9 cellular contexts compared by ENCODE assay signal in the genomic region with DNA sequence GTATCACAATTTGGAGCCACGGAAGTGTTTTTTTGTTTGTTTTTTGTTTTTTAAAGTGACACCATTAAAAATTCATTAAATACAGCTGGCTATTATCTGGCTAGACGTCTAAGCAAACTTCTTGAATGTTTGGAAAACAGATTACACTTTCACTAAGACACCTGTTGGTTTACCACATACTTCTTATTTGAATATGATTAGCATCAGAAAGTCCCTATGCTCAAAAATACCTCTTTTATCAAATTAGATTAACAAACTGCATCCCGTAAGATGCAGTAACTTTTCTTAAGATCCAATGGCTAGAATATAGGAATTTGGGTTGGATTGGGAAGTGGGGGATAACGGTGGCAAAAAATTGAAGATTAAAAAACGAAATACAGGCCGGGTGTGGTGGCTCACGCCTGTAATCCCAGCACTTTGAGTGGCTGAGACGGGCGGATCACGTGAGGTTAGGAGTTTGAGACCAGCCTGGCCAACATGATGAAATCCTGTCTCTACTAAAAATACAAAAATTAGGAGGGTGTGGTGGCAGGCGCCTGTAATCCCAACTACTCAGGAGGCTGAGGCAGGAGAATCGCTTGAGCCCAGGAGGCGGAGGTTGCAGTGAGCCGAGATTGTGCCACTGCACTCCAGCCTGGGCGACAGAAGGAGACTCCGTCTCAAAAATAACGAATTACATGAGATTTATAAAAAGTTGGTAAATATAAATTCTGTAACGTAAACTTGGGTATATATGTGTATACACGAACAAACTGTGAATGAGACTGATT. TPM values are rescaled to one million over a fixed set of nuclear protein-coding genes. Genes with fewer than 3 reads are reported as not detected.
DNase-seq lines count a peak whose midpoint lies in the region; ATAC-seq, FAIRE-seq and TF ChIP-seq lines count a peak whose summit lies in the region.
"Not testable (repeated sequence)": the region's sequence is repeated elsewhere in the genome, so short reads cannot be mapped to it uniquely, and the experiment has no call there.
"Had no signal": no experiment of that assay in that cellular context is flagged by ENCODE, and none has a peak within 500 bp of the region (broad histone marks: within the 10 kb centered on the region; RNA-seq: fewer than 3 reads in every experiment).

No MANE protein-coding gene starts in this region.

- not testable (repeated sequence) for ATAC-seq in CD8-positive, alpha-beta T cell; T-helper 17 cell; left colon

- not testable (repeated sequence) for FAIRE-seq in endothelial cell of umbilical vein (lab: Jason Lieb, UNC)

- not testable (repeated sequence) for H3K9me3 ChIP-seq in CD8-positive, alpha-beta T cell (ENCODE audit: low read length); Karpas-422 (ENCODE audit: low read length); T-helper 17 cell (ENCODE audit: control insufficient read depth, low read length, poor library complexity, severe bottlenecking); adipocyte (ENCODE audit: control insufficient read depth, low read length); endothelial cell of umbilical vein (replicated peaks; ENCODE audit: control insufficient read depth, insufficient read depth, low read length); thymus (ENCODE audit: control insufficient read depth)

- not testable (repeated sequence) for H3K27me3 ChIP-seq in CD8-positive, alpha-beta T cell (ENCODE audit: insufficient read depth, low read length); Karpas-422 (ENCODE audit: low read length); adipocyte (replicated peaks; ENCODE audit: control insufficient read depth, insufficient read depth, low read length); endothelial cell of umbilical vein (ENCODE audit: control insufficient read depth in 2 of 2, insufficient read depth in 2 of 2, low read length in 2 of 2); thymus (ENCODE audit: control insufficient read depth, insufficient read depth)

- POLR2A ChIA-PET in CD8-positive, alpha-beta T cell (lab: Charles Lee) = interaction anchor here (0.6 to 3.3 kb wide), 3 partner anchors 22 to 179 kb away, joined by 3 to 24 read pairs (median 4); a partner anchor contains a TSS
- POLR2A ChIA-PET in endothelial cell of umbilical vein (lab: Charles Lee) = interaction anchor here (0.7 kb wide), 1 partner anchor 120 kb away, joined by 4 read pairs; no protein-coding TSS in a partner anchor

- peak overlapping the region; percentile 100 for H3K27ac Mint-ChIP-seq in CD8-positive, alpha-beta T cell
- peak overlapping the region; percentile 100 for H3K27ac Mint-ChIP-seq in T-helper 17 cell
- peak overlapping the region; percentile 100 for H3K27ac Mint-ChIP-seq in osteocyte (ENCODE audit: unreplicated experiment)

- not testable (repeated sequence) for H3K27me3 Mint-ChIP-seq in CD8-positive, alpha-beta T cell (ENCODE audit: low read depth); T-helper 17 cell; osteocyte (ENCODE audit: unreplicated experiment)

- TF ChIP-seq CTCF in CD8-positive, alpha-beta T cell (IDR thresholded peaks at IDR 0.05); endothelial cell of umbilical vein (IDR thresholded peaks at IDR 0.05; ENCODE audit: extremely low read depth in 1 of 2, insufficient read depth in 1 of 2, low read depth in 1 of 2, low read length in 2 of 2); osteocyte (IDR thresholded peaks at IDR 0.05): not testable (repeated sequence)

- H3K9me1 ChIP-seq in endothelial cell of umbilical vein (replicated peaks; ENCODE audit: control insufficient read depth, extremely low read depth, insufficient read depth, low read length) = not testable (repeated sequence)

- not testable (repeated sequence) for H3K9me3 Mint-ChIP-seq in CD8-positive, alpha-beta T cell; osteocyte (ENCODE audit: unreplicated experiment)

- dilution Hi-C loops in endothelial cell of umbilical vein (cut with MboI; ENCODE audit: extremely low pct_ligation_motif_present, low sequenced_read_pairs) = not testable (repeated sequence)

- H3K9me2 ChIP-seq in Karpas-422 (replicated peaks; ENCODE audit: insufficient read depth, low read length) = not testable (repeated sequence)

- peak overlapping the region; percentile 95 for H3K27ac ChIP-seq in CD8-positive, alpha-beta T cell (ENCODE audit: low read depth, low read length)
- H3K27ac ChIP-seq in Karpas-422 (ENCODE audit: low read length) = peak overlapping the region; percentile 93
- peak overlapping the region; percentile 96 for H3K27ac ChIP-seq in endothelial cell of umbilical vein (ENCODE audit: insufficient read depth, low read depth, low read length)
- H3K27ac ChIP-seq in thymus (ENCODE audit: low read depth) = peak overlapping the region; percentile 100

- H3K36me3 ChIP-seq in CD8-positive, alpha-beta T cell (ENCODE audit: insufficient read depth, low read length); endothelial cell of umbilical vein (ENCODE audit: control insufficient read depth in 2 of 2, extremely low read depth in 1 of 2, insufficient read depth in 2 of 2, low read length in 2 of 2); thymus (ENCODE audit: control insufficient read depth, insufficient read depth): not testable (repeated sequence)
- H3K36me3 ChIP-seq in Karpas-422 (ENCODE audit: insufficient read depth, low read length) (peaks cover 11% of the 10 kb centered on the region; the same call in 1 of the 2 replicates), adipocyte (ENCODE audit: control insufficient read depth, insufficient read depth, low read length, severe bottlenecking) (peaks cover 20% of the 10 kb centered on the region)

- H3K79me2 ChIP-seq in Karpas-422 (ENCODE audit: low read length) (peaks cover 20% of the 10 kb centered on the region), endothelial cell of umbilical vein (ENCODE audit: control insufficient read depth, insufficient read depth, low read length) (peaks cover 24% of the 10 kb centered on the region)

- H3K4me1 Mint-ChIP-seq in CD8-positive, alpha-beta T cell (ENCODE audit: low read depth) = peaks cover 51% of the 10 kb centered on the region
- H3K4me1 Mint-ChIP-seq in T-helper 17 cell (peaks cover 29% of the 10 kb centered on the region), osteocyte (ENCODE audit: unreplicated experiment) (peaks cover 33% of the 10 kb centered on the region)

- peak overlapping the region; percentile 83 for H3K4me3 ChIP-seq in CD8-positive, alpha-beta T cell (ENCODE audit: low read depth, low read length)
- H3K4me3 ChIP-seq in Karpas-422 (ENCODE audit: low read length) = peak overlapping the region; percentile 93
- peak overlapping the region; percentile 96 for H3K4me3 ChIP-seq in adipocyte (ENCODE audit: low read length)
- peak overlapping the region in 1 of 3 experiments; percentile 67 for H3K4me3 ChIP-seq in endothelial cell of umbilical vein (replicated peaks in 1 of 3; ENCODE audit: insufficient read depth in 1 of 3, low read depth in 1 of 3, low read length in 3 of 3)
- H3K4me3 ChIP-seq in thymus (ENCODE audit: low read length) = peak overlapping the region; percentile 96

- H3K4me3 Mint-ChIP-seq in CD8-positive, alpha-beta T cell = peak overlapping the region; percentile 100
- H3K4me3 Mint-ChIP-seq in T-helper 17 cell = peak overlapping the region; percentile 100
- peak overlapping the region; percentile 99 for H3K4me3 Mint-ChIP-seq in osteocyte (ENCODE audit: unreplicated experiment)

- peaks cover 32% of the 10 kb centered on the region for H3K4me1 ChIP-seq in CD8-positive, alpha-beta T cell (ENCODE audit: insufficient read depth, low read length)
- H3K4me1 ChIP-seq in Karpas-422 (ENCODE audit: low read length) = peaks cover 35% of the 10 kb centered on the region
- peaks cover 21% of the 10 kb centered on the region for H3K4me1 ChIP-seq in adipocyte (ENCODE audit: control insufficient read depth, insufficient read depth, low read length)
- peaks cover 26% of the 10 kb centered on the region for H3K4me1 ChIP-seq in endothelial cell of umbilical vein (ENCODE audit: control insufficient read depth, extremely low read depth, insufficient read depth, low read length)
- H3K4me1 ChIP-seq in thymus (ENCODE audit: control insufficient read depth, insufficient read depth, low read length) = not testable (repeated sequence)

- H2AFZ ChIP-seq in Karpas-422 (ENCODE audit: low read length) (peak overlapping the region; percentile 52; the same call in 1 of the 2 replicates), endothelial cell of umbilical vein (ENCODE audit: low read depth, low read length) (peak overlapping the region; percentile 66)

- H3K36me3 Mint-ChIP-seq in CD8-positive, alpha-beta T cell = peaks cover 30% of the 10 kb centered on the region
- H3K36me3 Mint-ChIP-seq in T-helper 17 cell (ENCODE audit: low read depth) = not testable (repeated sequence)
- peaks cover 19% of the 10 kb centered on the region for H3K36me3 Mint-ChIP-seq in osteocyte (ENCODE audit: unreplicated experiment)

- BruUV-seq in endothelial cell of umbilical vein (replicated peaks; lab: Mats Ljungman, UMichigan) = not testable (repeated sequence)

- peak overlapping the region; percentile 62 for H3K9ac ChIP-seq in Karpas-422 (ENCODE audit: low read length)
- peak overlapping the region; percentile 98 for H3K9ac ChIP-seq in adipocyte (ENCODE audit: low read length)
- peak overlapping the region; percentile 100 for H3K9ac ChIP-seq in endothelial cell of umbilical vein (replicated peaks; ENCODE audit: extremely low read depth, insufficient read depth, low read length)

- TF ChIP-seq POLR2A in endothelial cell of umbilical vein (IDR thresholded peaks at IDR 0.05; ENCODE audit: low read depth, low read length) = not testable (repeated sequence)

- WGBS in thymus = 63% methylated on average over 19 of the region's 19 CpGs

- H3K4me2 ChIP-seq in Karpas-422 (ENCODE audit: low read depth, low read length, poor library complexity, severe bottlenecking) (peak overlapping the region; percentile 69), endothelial cell of umbilical vein (ENCODE audit: insufficient read depth, low read length) (peak overlapping the region; percentile 84)

- CTCF ChIA-PET in CD8-positive, alpha-beta T cell (lab: Charles Lee) = interaction anchor here (0.9 to 1.4 kb wide), 2 partner anchors 9 to 70 kb away, joined by 4 read pairs; no protein-coding TSS in a partner anchor
- CTCF ChIA-PET in endothelial cell of umbilical vein (lab: Charles Lee) = interaction anchor here (1.4 to 5.8 kb wide), 2 partner anchors 22 to 70 kb away, joined by 4 to 30 read pairs; a partner anchor contains a TSS

- H4K20me1 ChIP-seq in Karpas-422 (ENCODE audit: insufficient read depth, low read depth, low read length); endothelial cell of umbilical vein (replicated peaks; ENCODE audit: control insufficient read depth, extremely low read depth, insufficient read depth, low read length): not testable (repeated sequence)

- intact Hi-C loops in CD8-positive, alpha-beta T cell (cut with DNase I, micrococcal nuclease) = loop anchor here (2.0 to 5.0 kb wide), 10 partner anchors 71 to 685 kb away; a partner anchor contains a TSS
- intact Hi-C loops in endothelial cell of umbilical vein (cut with micrococcal nuclease) (loop anchor here (2.0 to 5.0 kb wide), 5 partner anchors 131 to 764 kb away; a partner anchor contains a TSS), left colon (cut with DNase I, micrococcal nuclease) (loop anchor here in 1 of 2 donors (10.0 kb wide), 1 partner anchor 67 kb away; no protein-coding TSS in a partner anchor)

- DNase-seq in CD8-positive, alpha-beta T cell; Karpas-422; T-helper 17 cell; adipocyte (ENCODE audit: low read depth); endothelial cell of umbilical vein (ENCODE audit: low read depth, low spot score); osteocyte (ENCODE audit: extremely low spot score, unreplicated experiment): not testable (repeated sequence)
- peak; percentile 36 to 37 for DNase-seq in left colon

RNA-seq across cellular contexts. Expression of a gene that starts 1.4 kb away (rescaled TPM):
- total RNA-seq in CD8-positive, alpha-beta T cell = 100 to 1,000 TPM; 187 to 203 TPM
- total RNA-seq in Karpas-422 (2014; rRNA removed; shearing (Covaris generic); ENCODE audit: low replicate concordance) = 114 and 140 TPM in 2 replicates
- total RNA-seq in T-helper 17 cell (100 to 1,000 TPM; 121 to 149 TPM), endothelial cell of umbilical vein (77.8 and 107 TPM in 2 replicates), left colon (100 to 1,000 TPM; 111 to 156 TPM), osteocyte (58.9 and 63.7 TPM in 2 replicates)
- polyA plus RNA-seq in endothelial cell of umbilical vein (36.3 and 70.2 TPM in 2 replicates), thymus (151 TPM)
- polyA plus RNA-seq in endothelial cell of umbilical vein (2011; cell fraction: cytosol; rRNA removed) = 75.8 and 85.8 TPM in 2 replicates
- 51.1 and 75.0 TPM in 2 replicates for polyA plus RNA-seq in endothelial cell of umbilical vein (2011; cell fraction: nucleus; rRNA removed)
- polyA plus RNA-seq in endothelial cell of umbilical vein (2012) = 50.9 and 76.0 TPM in 2 replicates
- polyA minus RNA-seq in endothelial cell of umbilical vein = 31.1 and 31.6 TPM in 2 replicates
- 41.2 TPM for polyA minus RNA-seq in endothelial cell of umbilical vein (2011; cell fraction: cytosol; rRNA and poly(A)+ RNA removed)
- 28.0 and 39.0 TPM in 2 replicates for polyA minus RNA-seq in endothelial cell of umbilical vein (2011; cell fraction: nucleus; rRNA and poly(A)+ RNA removed)

RNA-seq across cellular contexts. Expression of a gene that starts 21.9 kb away (rescaled TPM):
- total RNA-seq in CD8-positive, alpha-beta T cell = 100 to 1,000 TPM; 321 to 335 TPM
- total RNA-seq in Karpas-422 (2014; rRNA removed; shearing (Covaris generic); ENCODE audit: low replicate concordance) = 87.6 and 150 TPM in 2 replicates
- total RNA-seq in T-helper 17 cell = 100 to 1,000 TPM; 232 to 239 TPM
- 124 and 125 TPM in 2 replicates for total RNA-seq in endothelial cell of umbilical vein
- polyA plus RNA-seq in endothelial cell of umbilical vein = 81.2 and 135 TPM in 2 replicates
- polyA plus RNA-seq in endothelial cell of umbilical vein (2011; cell fraction: cytosol; rRNA removed) = 79.0 and 87.1 TPM in 2 replicates
- polyA plus RNA-seq in endothelial cell of umbilical vein (2011; cell fraction: nucleus; rRNA removed) = 167 and 242 TPM in 2 replicates
- polyA plus RNA-seq in endothelial cell of umbilical vein (2012) = 76.3 and 105 TPM in 2 replicates
- 124 and 131 TPM in 2 replicates for polyA minus RNA-seq in endothelial cell of umbilical vein
- polyA minus RNA-seq in endothelial cell of umbilical vein (2011; cell fraction: cytosol; rRNA and poly(A)+ RNA removed) = 71.4 TPM
- polyA minus RNA-seq in endothelial cell of umbilical vein (2011; cell fraction: nucleus; rRNA and poly(A)+ RNA removed) = 204 and 272 TPM in 2 replicates
- total RNA-seq in left colon = 10 to 100 TPM; 66.5 to 84.0 TPM
- 87.0 and 93.3 TPM in 2 replicates for total RNA-seq in osteocyte
- polyA plus RNA-seq in thymus = 106 TPM

RNA-seq across cellular contexts. Expression of a gene that starts 45.1 kb away (rescaled TPM):
- under 1 TPM; 0.92 to 0.98 TPM for total RNA-seq in CD8-positive, alpha-beta T cell
- total RNA-seq in Karpas-422 (2014; rRNA removed; shearing (Covaris generic); ENCODE audit: low replicate concordance) = 16.4 and 18.9 TPM in 2 replicates
- under 1 TPM; 0.13 to 0.85 TPM for total RNA-seq in T-helper 17 cell
- total RNA-seq in endothelial cell of umbilical vein = not detected in 2 replicates
- polyA plus RNA-seq in endothelial cell of umbilical vein = not detected in 2 replicates
- not detected in 2 replicates for polyA plus RNA-seq in endothelial cell of umbilical vein (2011; cell fraction: cytosol; rRNA removed)
- polyA plus RNA-seq in endothelial cell of umbilical vein (2011; cell fraction: nucleus; rRNA removed) = not detected in 2 replicates
- polyA plus RNA-seq in endothelial cell of umbilical vein (2012) = not detected in 2 replicates
- polyA minus RNA-seq in endothelial cell of umbilical vein = not detected in 2 replicates
- not detected for polyA minus RNA-seq in endothelial cell of umbilical vein (2011; cell fraction: cytosol; rRNA and poly(A)+ RNA removed)
- polyA minus RNA-seq in endothelial cell of umbilical vein (2011; cell fraction: nucleus; rRNA and poly(A)+ RNA removed) = not detected in 2 replicates
- total RNA-seq in left colon = under 1 TPM; 0.09 to 0.39 TPM
- not detected in 2 replicates for total RNA-seq in osteocyte
- polyA plus RNA-seq in thymus = 1.8 TPM
- total RNA-seq: mesenteric fat pad had no signal
